In the genomic region with DNA sequence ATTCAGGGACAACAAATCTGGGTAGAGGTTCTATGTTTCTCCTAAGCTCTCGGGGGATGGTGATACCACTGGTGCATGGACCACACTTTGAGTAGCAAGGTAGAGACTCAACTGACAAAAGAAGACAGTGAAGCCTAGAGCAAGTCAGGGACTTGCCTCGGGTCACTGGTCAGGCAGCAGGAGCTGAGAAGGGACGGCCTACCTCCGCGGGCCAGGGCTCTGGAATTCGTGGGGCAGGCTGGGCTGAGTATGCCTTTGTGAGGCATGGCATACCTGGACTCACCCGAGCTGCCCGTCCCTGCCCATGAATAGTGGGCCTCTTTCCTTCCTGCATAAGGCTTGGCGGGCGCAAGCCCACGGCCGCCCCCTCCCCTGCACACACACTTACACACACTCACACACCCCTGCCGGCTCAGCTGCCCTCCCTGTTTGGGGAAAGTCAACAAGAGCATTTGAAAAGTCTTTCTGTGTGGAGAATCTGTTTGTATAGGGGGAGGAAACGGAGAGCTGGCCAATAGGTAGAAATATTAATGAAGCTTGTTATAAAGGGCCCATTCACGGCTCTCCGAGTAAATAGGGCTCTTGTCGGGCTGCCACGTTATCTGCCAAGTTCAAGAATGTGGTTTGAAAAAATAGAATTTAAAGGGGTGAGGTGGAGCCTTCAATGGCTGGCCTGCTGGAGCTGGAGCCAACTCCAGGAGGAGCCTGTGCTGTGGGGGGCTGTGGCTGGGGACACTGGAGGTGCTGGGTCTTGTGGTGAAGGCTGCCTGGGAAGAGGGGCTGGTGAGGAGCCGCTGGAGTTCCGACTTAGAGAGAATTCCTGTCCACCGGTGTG, we compare ENCODE assay signal across 15 cellular contexts. TPM values are rescaled to one million over a fixed set of nuclear protein-coding genes. Genes with fewer than 3 reads are reported as not detected.
DNase-seq lines count a peak whose midpoint lies in the region; ATAC-seq and TF ChIP-seq lines count a peak whose summit lies in the region.
"Had no signal": no experiment of that assay in that cellular context is flagged by ENCODE, and none has a peak within 500 bp of the region (broad histone marks: within the 10 kb centered on the region; RNA-seq: fewer than 3 reads in every experiment).

No MANE protein-coding gene starts in this region.

- intact Hi-C loops in Calu3 (cut with micrococcal nuclease; ENCODE audit: unreplicated experiment): no loop called here
- intact Hi-C loops in activated naive CD4-positive, alpha-beta T cell treated with anti-CD3 and anti-CD28 coated beads for 36 hours (cut with micrococcal nuclease): no loop called here

- H3K4me1 ChIP-seq in osteoblast (ENCODE audit: insufficient read depth, low read length): peaks cover 22% of the 10 kb centered on the region

- no peak overlapping the region for H3K4me3 ChIP-seq in osteoblast (ENCODE audit: insufficient read depth, low read length)
- no peak overlapping the region for H3K4me3 ChIP-seq in MG63
- H3K4me3 ChIP-seq: esophagus squamous epithelium, smooth muscle cell had no signal

- H3K36me3 ChIP-seq in osteoblast (ENCODE audit: insufficient read depth, low read length): no peaks in the 10 kb centered on the region
- H3K36me3 ChIP-seq in MG63: no peaks in the 10 kb centered on the region
- H3K36me3 ChIP-seq: esophagus squamous epithelium had no signal

- DNase-seq in Calu3 (peak; percentile 66), NCI-H1417 treated with DMSO at 0.1 percent for 48 hours (lab: John Stamatoyannopoulos, UW) (peak; percentile 12), osteoblast (ENCODE audit: insufficient read length, low spot score, missing footprints) (peak; percentile 32), MG63 (no peak), amniotic stem cell (lab: John Stamatoyannopoulos, UW) (no peak)
- DNase-seq in activated naive CD4-positive, alpha-beta T cell treated with anti-CD3 and anti-CD28 coated beads for 36 hours: no peak
- DNase-seq: activated CD4-positive, alpha-beta T cell treated with anti-CD3 and anti-CD28 coated beads for 4 hours; activated gamma-delta T cell treated with Interleukin-2 at 50 U/mL for 16 hours; esophagus squamous epithelium; GF-D8 had no signal

- no peak overlapping the region for H2AFZ ChIP-seq in osteoblast (ENCODE audit: low read length)

- H3K4me1 Mint-ChIP-seq in Calu3 (ENCODE audit: low read depth, unreplicated experiment): peaks cover 37% of the 10 kb centered on the region
- H3K4me1 Mint-ChIP-seq in activated naive CD4-positive, alpha-beta T cell treated with anti-CD3 and anti-CD28 coated beads for 36 hours (ENCODE audit: low read depth): no peaks in the 10 kb centered on the region
- H3K4me1 Mint-ChIP-seq: central memory CD8-positive, alpha-beta T cell had no signal

- CTCF ChIA-PET in Calu3 (lab: Charles Lee): interaction anchor here (0.6 to 1.5 kb wide), 4 partner anchors 11 to 44 kb away, joined by 3 to 19 read pairs (median 6); partner anchors contain the start of gene KIF12
- CTCF ChIA-PET in activated naive CD4-positive, alpha-beta T cell treated with anti-CD3 and anti-CD28 coated beads for 36 hours (lab: Charles Lee): interaction anchor here (1.4 to 1.6 kb wide), 2 partner anchors 11 to 173 kb away, joined by 4 to 6 read pairs; no protein-coding TSS in a partner anchor

- H3K27me3 ChIP-seq in osteoblast (ENCODE audit: insufficient read depth, low read length) (peaks cover 31% of the 10 kb centered on the region), MG63 (no peaks in the 10 kb centered on the region)

- no peaks in the 10 kb centered on the region for H3K36me3 Mint-ChIP-seq in Calu3 (ENCODE audit: insufficient read depth, unreplicated experiment)
- no peaks in the 10 kb centered on the region for H3K36me3 Mint-ChIP-seq in activated naive CD4-positive, alpha-beta T cell treated with anti-CD3 and anti-CD28 coated beads for 36 hours (ENCODE audit: low read depth)

- no peaks in the 10 kb centered on the region for H4K20me1 ChIP-seq in osteoblast (ENCODE audit: insufficient read depth, low read length)

- H3K9me3 Mint-ChIP-seq in Calu3 (ENCODE audit: low read depth, unreplicated experiment): peaks cover 4% of the 10 kb centered on the region
- no peaks in the 10 kb centered on the region for H3K9me3 Mint-ChIP-seq in activated naive CD4-positive, alpha-beta T cell treated with anti-CD3 and anti-CD28 coated beads for 36 hours
- H3K9me3 Mint-ChIP-seq: central memory CD8-positive, alpha-beta T cell had no signal

- H3K27ac ChIP-seq in cingulate gyrus (ENCODE audit: low read depth, low read length) (peak overlapping the region; percentile 19), osteoblast (ENCODE audit: low read depth, low read length) (no peak overlapping the region)
- H3K27ac ChIP-seq: esophagus squamous epithelium had no signal

- BruUV-seq in Calu3 (replicated peaks; lab: Mats Ljungman, UMichigan): no TSS peak

- ATAC-seq in GM21717 (IDR thresholded peaks at IDR 0.05; ENCODE audit: unreplicated experiment): no peak

- H3K27me3 Mint-ChIP-seq in Calu3 (ENCODE audit: unreplicated experiment): peaks cover 11% of the 10 kb centered on the region
- peaks cover 11% of the 10 kb centered on the region for H3K27me3 Mint-ChIP-seq in activated naive CD4-positive, alpha-beta T cell treated with anti-CD3 and anti-CD28 coated beads for 36 hours (ENCODE audit: low read depth)

- H3K4me2 ChIP-seq in osteoblast (ENCODE audit: insufficient read depth, low read length): no peak overlapping the region
- H3K4me2 ChIP-seq: smooth muscle cell had no signal

- H3K4me3 Mint-ChIP-seq in Calu3 (ENCODE audit: low read depth, unreplicated experiment): peak overlapping the region; percentile 44
- H3K4me3 Mint-ChIP-seq in activated naive CD4-positive, alpha-beta T cell treated with anti-CD3 and anti-CD28 coated beads for 36 hours: no peak overlapping the region
- H3K4me3 Mint-ChIP-seq: central memory CD8-positive, alpha-beta T cell had no signal

- H3K79me2 ChIP-seq in osteoblast (ENCODE audit: insufficient read depth, low read length): no peaks in the 10 kb centered on the region

- peak overlapping the region; percentile 70 for H3K27ac Mint-ChIP-seq in Calu3 (ENCODE audit: unreplicated experiment)
- H3K27ac Mint-ChIP-seq in activated naive CD4-positive, alpha-beta T cell treated with anti-CD3 and anti-CD28 coated beads for 36 hours: no peak overlapping the region

- H3K9me3 ChIP-seq in osteoblast (ENCODE audit: low read depth, low read length) (no peaks in the 10 kb centered on the region), MG63 (no peaks in the 10 kb centered on the region)
- H3K9me3 ChIP-seq: esophagus squamous epithelium had no signal

- no peak for TF ChIP-seq CTCF in Calu3 (IDR thresholded peaks at IDR 0.05; ENCODE audit: unreplicated experiment)
- TF ChIP-seq CTCF in osteoblast (IDR thresholded peaks at IDR 0.05; ENCODE audit: extremely low read depth, low read depth, low read length): no peak

RNA-seq across cellular contexts. Expression of gene KIF12, which starts 19.1 kb away (rescaled TPM):
- total RNA-seq in Calu3 (2022) (52.3 and 54.0 TPM in 2 replicates), osteoblast (not detected in 2 replicates)
- total RNA-seq in MG63 (2014; rRNA removed; shearing (Covaris generic); ENCODE audit: low replicate concordance): not detected in 2 replicates
- not detected for total RNA-seq in activated naive CD4-positive, alpha-beta T cell treated with anti-CD3 and anti-CD28 coated beads for 36 hours
- total RNA-seq: NCI-H460, smooth muscle cell had no signal

RNA-seq across cellular contexts. Expression of gene COL27A1, which starts 37.1 kb away (rescaled TPM):
- total RNA-seq in Calu3 (2022): 20.1 and 21.4 TPM in 2 replicates
- 10.1 and 11.8 TPM in 2 replicates for total RNA-seq in osteoblast
- total RNA-seq in MG63 (2014; rRNA removed; shearing (Covaris generic); ENCODE audit: low replicate concordance): 1.1 and 1.3 TPM in 2 replicates
- 10 to 100 TPM in 1 of 2 experiments, 1 to 10 TPM in 1; 7.0 to 10.6 TPM for total RNA-seq in activated naive CD4-positive, alpha-beta T cell treated with anti-CD3 and anti-CD28 coated beads for 36 hours

RNA-seq across cellular contexts. Expression of gene AMBP, which starts 40.1 kb away (rescaled TPM):
- total RNA-seq in Calu3 (2022): 2.7 and 3.9 TPM in 2 replicates
- not detected in 2 replicates for total RNA-seq in osteoblast
- total RNA-seq in MG63 (2014; rRNA removed; shearing (Covaris generic); ENCODE audit: low replicate concordance): 0.26 TPM in 1 of 2 replicates, not detected in the other
- not detected for total RNA-seq in activated naive CD4-positive, alpha-beta T cell treated with anti-CD3 and anti-CD28 coated beads for 36 hours
- total RNA-seq: smooth muscle cell had no signal

Comparison
In these comparisons a context has a peak if more than half of its experiments do, and no peak if none do; other contexts are left out.
1. DNase-seq: peak in Calu3 (single experiment), NCI-H1417 treated with DMSO at 0.1 percent for 48 hours (single experiment) and osteoblast (single experiment); none in MG63 (single experiment), activated naive CD4-positive, alpha-beta T cell treated with anti-CD3 and anti-CD28 coated beads for 36 hours (single experiment) and amniotic stem cell (single experiment).
2. RNA of gene KIF12, which starts 19.1 kb away (total RNA-seq): 52.3 to 54.0 TPM in Calu3; not detected in osteoblast, not detected in MG63 and not detected in activated naive CD4-positive, alpha-beta T cell treated with anti-CD3 and anti-CD28 coated beads for 36 hours; every median in the first group is over 10 times any median in the second.